ENCODE assay signal across 21 cellular contexts in the genomic region with DNA sequence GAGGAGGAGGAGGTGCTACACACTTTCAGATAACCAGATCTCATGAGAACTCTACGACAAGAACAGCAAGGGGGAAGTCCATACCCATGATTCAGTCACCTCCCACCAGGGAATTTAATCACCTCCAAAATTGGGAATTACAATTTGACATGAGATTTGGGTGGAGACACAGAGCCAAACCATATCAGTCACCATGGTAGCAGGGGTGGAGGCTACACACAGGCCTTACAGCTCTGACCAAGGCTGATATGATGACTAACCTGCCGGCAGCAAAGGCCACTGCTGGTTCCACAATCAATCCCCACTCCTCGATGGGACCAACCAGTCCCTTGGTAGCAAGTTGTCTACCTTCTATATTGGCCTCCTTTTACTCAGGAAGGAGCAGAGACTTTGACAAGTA. TPM values are rescaled to one million over a fixed set of nuclear protein-coding genes. Genes with fewer than 3 reads are reported as not detected.
"Had no signal": no experiment of that assay in that cellular context is flagged by ENCODE, and none has a peak within 500 bp of the region (broad histone marks: within the 10 kb centered on the region; RNA-seq: fewer than 3 reads in every experiment).

No MANE protein-coding gene starts in this region.

- H3K4me3 ChIP-seq: cardiac muscle cell, left lung, ovary, prostate gland, right atrium auricular region, spleen, tibial artery had no signal

- ATAC-seq: left lung had no signal

- H3K4me1 ChIP-seq: foreskin keratinocyte, left lung, prostate gland, right atrium auricular region, spleen had no signal

- H3K9me3 ChIP-seq: left lung, neutrophil, ovary, prostate gland, right atrium auricular region, tibial artery had no signal

- DNase-seq: activated CD4-positive, alpha-beta T cell treated with anti-CD3 and anti-CD28 coated beads for 4 hours; activated CD4-positive, alpha-beta T cell treated with anti-CD3 and anti-CD28 coated beads, Interleukin-2, amount 50 U/mL, for 48 hours; activated CD4-positive, CD25-positive, alpha-beta regulatory T cell; activated naive CD4-positive, alpha-beta T cell treated with Interleukin-2 at 50 U/mL for 16 hours; activated naive CD8-positive, alpha-beta T cell treated with anti-CD3 and anti-CD28 coated beads for 36 hours; activated T-cell treated with anti-CD3 and anti-CD28 coated beads, Interleukin-2, amount 50 U/mL, for 48 hours; cortex of kidney; immature natural killer cell; kidney glomerular epithelial cell; left lung; ovary; spleen; stimulated activated CD4-positive, alpha-beta T cell treated with anti-CD3 and anti-CD28 coated beads, Interleukin-4, amount 100 ng/mL, for 1 hour; stimulated activated naive CD4-positive, alpha-beta T cell treated with Interleukin-2 at 50 U/mL for 16 hours; T1000; tibial artery had no signal

- H3K36me3 ChIP-seq: cardiac muscle cell, left lung, neutrophil, ovary, prostate gland, right atrium auricular region, spleen, tibial artery had no signal

RNA-seq across cellular contexts. Expression of gene RBM24, which starts 13.6 kb away (rescaled TPM):
- total RNA-seq: activated naive CD8-positive, alpha-beta T cell treated with anti-CD3 and anti-CD28 coated beads for 36 hours had no signal
- polyA plus RNA-seq: immature natural killer cell had no signal
